In genomic region chr1:46603481-46603857, GRCh38 we compare ENCODE assay signal across 8 cellular contexts. TPM values are rescaled to one million over a fixed set of nuclear protein-coding genes. Genes with fewer than 3 reads are reported as not detected.
A peak's percentile ranks its signal among the peaks of the same experiment; 100 is the strongest.
DNase-seq lines count a peak whose midpoint lies in the region; ATAC-seq, FAIRE-seq and TF ChIP-seq lines count a peak whose summit lies in the region.

No MANE protein-coding gene starts in this region.

- no peaks in the 10 kb centered on the region for H3K9me3 ChIP-seq in A549
- no peaks in the 10 kb centered on the region for H3K9me3 ChIP-seq in HEK293 (ENCODE audit: control insufficient read depth, insufficient read depth, low read depth, low read length)
- no peaks in the 10 kb centered on the region for H3K9me3 ChIP-seq in GM12878 (replicated peaks; ENCODE audit: control insufficient read depth, insufficient read depth, low read length)
- H3K9me3 ChIP-seq in right lobe of liver = no peaks in the 10 kb centered on the region
- no peaks in the 10 kb centered on the region for H3K9me3 ChIP-seq in upper lobe of right lung

- POLR2A ChIA-PET in A549 (lab: Yijun Ruan, JAX) (interaction anchor here (1.2 to 2.2 kb wide), 2 partner anchors 13 to 40 kb away, joined by 4 to 12 read pairs; partner anchors contain the start of gene MOB3C), HEK293 (lab: Yijun Ruan, JAX) (interaction anchor here (1.1 to 4.6 kb wide), 8 partner anchors 11 to 70 kb away, joined by 4 to 77 read pairs (median 6); partner anchors contain the start of genes ATPAF1 and MOB3C), GM12878 (lab: Charles Lee) (interaction anchor here (0.5 to 9.1 kb wide), 7 partner anchors 9 to 1300 kb away, joined by 3 to 124 read pairs (median 6); partner anchors contain the start of genes ATPAF1, EFCAB14 and MOB3C)

- no peak for FAIRE-seq in A549 (lab: Jason Lieb, UNC)
- FAIRE-seq in GM12878 (lab: Jason Lieb, UNC) = no peak
- no peak for FAIRE-seq in frontal cortex (lab: Jason Lieb, UNC)

- no peak for TF ChIP-seq RAD21 in A549 (conservative IDR thresholded peaks at IDR 0.05 in 1 of 2, IDR thresholded peaks at IDR 0.05 in 1 of 2)
- TF ChIP-seq RAD21 in GM12878 (IDR thresholded peaks at IDR 0.05; ENCODE audit: insufficient read depth, low read depth, low read length) = no peak

- peaks cover 2% of the 10 kb centered on the region; the same call in 1 of the 2 replicates for H3K79me2 ChIP-seq in GM12878 (ENCODE audit: control insufficient read depth, insufficient read depth, low read length)

- DNase-seq in A549 (ENCODE audit: low read depth in 1 of 2, low spot score in 1 of 2) (no peak), GM12878 (ENCODE audit: low read depth, low spot score) (no peak), right lobe of liver (no peak), upper lobe of right lung (no peak), frontal cortex (ENCODE audit: low spot score in 2 of 2) (no peak), hippocampal formation (lab: John Stamatoyannopoulos, UW) (no peak)

- H3K36me3 ChIP-seq in HEK293 (ENCODE audit: control insufficient read depth in 2 of 2, insufficient read depth in 1 of 2, low read length in 2 of 2) = peaks cover 0 to 3% of the 10 kb centered on the region in 2 experiments; a peak in 1 of 3 replicates
- peaks cover 0 to under 1% of the 10 kb centered on the region in 2 experiments; a peak in 2 of 4 replicates for H3K36me3 ChIP-seq in GM12878 (ENCODE audit: control insufficient read depth in 2 of 2, insufficient read depth in 2 of 2, low read length in 1 of 2)
- no peaks in the 10 kb centered on the region for H3K36me3 ChIP-seq in right lobe of liver
- H3K36me3 ChIP-seq in upper lobe of right lung = peaks cover 7% of the 10 kb centered on the region

- no peaks in the 10 kb centered on the region for H3K27me3 ChIP-seq in GM12878 (replicated peaks in 1 of 2; ENCODE audit: control insufficient read depth in 2 of 2, insufficient read depth in 2 of 2, low read length in 1 of 2)
- no peaks in the 10 kb centered on the region for H3K27me3 ChIP-seq in right lobe of liver
- no peaks in the 10 kb centered on the region for H3K27me3 ChIP-seq in upper lobe of right lung

- RAD21 ChIA-PET in GM12878 (lab: Charles Lee; ENCODE audit: unreplicated experiment) = interaction anchor here (1.6 to 2.9 kb wide), 3 partner anchors 12 to 270 kb away, joined by 4 to 41 read pairs (median 8); partner anchors contain the start of genes ATPAF1 and MOB3C

- peak overlapping the region; percentile 89 for H3K4me2 ChIP-seq in A549
- peak overlapping the region; percentile 52 for H3K4me2 ChIP-seq in GM12878 (ENCODE audit: control insufficient read depth, insufficient read depth)

- H3K27ac ChIP-seq in A549 (peak overlapping the region; percentile 83 to 93), HEK293 (ENCODE audit: extremely low read depth, low read depth, low read length) (no peak overlapping the region), GM12878 (ENCODE audit: control insufficient read depth, insufficient read depth) (peak overlapping the region; percentile 74; the same call in 1 of the 2 replicates), right lobe of liver (peak overlapping the region; percentile 54 to 71 (median 70)), upper lobe of right lung (peak overlapping the region; percentile 88)

- intact Hi-C loops in GM12878 (cut with micrococcal nuclease; ENCODE audit: unreplicated experiment) = loop anchor here (5.0 kb wide), 1 partner anchor 64 kb away; the partner anchor contains the start of gene ATPAF1
- intact Hi-C loops in right lobe of liver (cut with DNase I) = no loop called here
- intact Hi-C loops in upper lobe of right lung (cut with DNase I) = no loop called here

- TF ChIP-seq EP300 in A549 (IDR thresholded peaks at IDR 0.05) = no peak
- TF ChIP-seq EP300 in GM12878 (IDR thresholded peaks at IDR 0.05; ENCODE audit: borderline replicate concordance in 1 of 2, control insufficient read depth in 1 of 2, low read depth in 2 of 2, low read length in 2 of 2) = no peak

- CTCF ChIA-PET in A549 (lab: Yijun Ruan, JAX) = interaction anchor here (1.2 kb wide), 1 partner anchor 10 kb away, joined by 7 read pairs; no protein-coding TSS in a partner anchor
- CTCF ChIA-PET in HEK293 (lab: Yijun Ruan, JAX) = interaction anchor here (0.6 to 2.3 kb wide), 7 partner anchors 10 to 905 kb away, joined by 3 to 10 read pairs (median 4); no protein-coding TSS in a partner anchor
- CTCF ChIA-PET in GM12878 (lab: Yijun Ruan, JAX) = interaction anchor here (0.6 to 3.3 kb wide), 8 partner anchors 9 to 276 kb away, joined by 3 to 30 read pairs (median 3); partner anchors contain the start of gene MOB3C

- ATAC-seq in A549 = peak in 1 of 2 experiments; percentile 44; a peak in 3 of 6 replicates
- ATAC-seq in GM12878 = peak; percentile 26
- ATAC-seq in right lobe of liver = peak in 3 of 4 donors; percentile 1 to 2 (median 2)
- peak; percentile 1 for ATAC-seq in upper lobe of right lung
- no peak for ATAC-seq in HG02885 (IDR thresholded peaks at IDR 0.05; ENCODE audit: poor library complexity, unreplicated experiment)

- peak overlapping the region; percentile 96 for H2AFZ ChIP-seq in GM12878 (ENCODE audit: control insufficient read depth, low read depth, low read length)

- TF ChIP-seq POLR2A in A549 (IDR thresholded peaks at IDR 0.05; ENCODE audit: low read length) (no peak), GM12878 (IDR thresholded peaks at IDR 0.05; ENCODE audit: low read depth, low read length) (no peak), right lobe of liver (IDR thresholded peaks at IDR 0.05) (no peak)

- SMC1A ChIA-PET in GM12878 (lab: Charles Lee; ENCODE audit: uncharacterized antibody, unreplicated experiment) = interaction anchor here (0.9 to 6.2 kb wide), 6 partner anchors 10 to 117 kb away, joined by 3 to 53 read pairs (median 4); partner anchors contain the start of gene MOB3C

- H3K4me3 ChIP-seq in A549 (peak overlapping the region; percentile 90), HEK293 (ENCODE audit: low read depth, low read length) (peak overlapping the region; percentile 95), GM12878 (peak overlapping the region; percentile 67), right lobe of liver (peak overlapping the region; percentile 81 to 92 (median 83)), upper lobe of right lung (peak overlapping the region; percentile 93)

- H3K9ac ChIP-seq in GM12878 (ENCODE audit: control insufficient read depth, insufficient read depth, low read length) = peak overlapping the region; percentile 81

- H4K20me1 ChIP-seq in GM12878 (ENCODE audit: control insufficient read depth, insufficient read depth) = no peaks in the 10 kb centered on the region

- no TSS peak for BruUV-seq in GM12878 (replicated peaks; lab: Mats Ljungman, UMichigan)

- no peak for TF ChIP-seq CTCF in A549 (IDR thresholded peaks at IDR 0.05)
- no peak for TF ChIP-seq CTCF in HEK293 (tag by site-specific recombination; IDR thresholded peaks at IDR 0.05)
- TF ChIP-seq CTCF in GM12878 (IDR thresholded peaks at IDR 0.05 in 2 of 3, conservative IDR thresholded peaks at IDR 0.05 in 1 of 3; ENCODE audit: control insufficient read depth in 2 of 3, extremely low read depth in 1 of 3, insufficient read depth in 1 of 3, low read depth in 3 of 3, low read length in 3 of 3) = no peak
- no peak for TF ChIP-seq CTCF in right lobe of liver (IDR thresholded peaks at IDR 0.05)
- no peak for TF ChIP-seq CTCF in upper lobe of right lung (IDR thresholded peaks at IDR 0.05)

- in situ Hi-C loops in GM12878 (cut with MboI) = no loop called here

- H3K4me1 ChIP-seq in A549 (peaks cover 13% of the 10 kb centered on the region; the same call in 2 of the 3 replicates), HEK293 (ENCODE audit: control insufficient read depth, insufficient read depth, low read length) (peaks cover 2% of the 10 kb centered on the region; the same call in 1 of the 2 replicates), GM12878 (ENCODE audit: control insufficient read depth, insufficient read depth, low read length) (0 out of 2 replicates have a peak, but pooled peaks cover 3% of the 10 kb centered on the region), right lobe of liver (peaks cover 0 to 14% (median 2%) of the 10 kb centered on the region in 4 donors), upper lobe of right lung (peaks cover 44% of the 10 kb centered on the region)

- WGBS in A549 (ENCODE audit: missing lambda C conversion rate) = 0% methylated on average over 2 of the region's 2 CpGs
- WGBS in GM12878 (ENCODE audit: insufficient coverage, insufficient replicate concordance, low lambda C conversion rate, missing lambda C conversion rate) = 7% methylated on average over 2 of the region's 2 CpGs
- WGBS in right lobe of liver (ENCODE audit: insufficient coverage, low coverage, low lambda C conversion rate, missing lambda C conversion rate) = 0% methylated on average over 2 of the region's 2 CpGs

RNA-seq across cellular contexts. Expression of gene MKNK1, which starts 0.6 kb away (rescaled TPM):
- 24.2 and 28.4 TPM in 2 replicates for polyA plus RNA-seq in A549 (2011; rRNA removed)
- polyA plus RNA-seq in A549 (2012; cell fraction: cytosol; rRNA removed) = 18.3 and 19.1 TPM in 2 replicates
- polyA plus RNA-seq in A549 (2012; cell fraction: nucleus; rRNA removed) = 47.8 and 49.6 TPM in 2 replicates
- polyA plus RNA-seq in A549 (2017; fragmentation: RNase III; extraction: RNeasy Plus Mini Kit Qiagen cat#74134 plus additional on column Dnase treatment) = 19.6 to 21.4 TPM (median 20.8 TPM) in 3 replicates
- polyA minus RNA-seq in A549 (2011; rRNA and poly(A)+ RNA removed) = 17.3 and 18.3 TPM in 2 replicates
- total RNA-seq in GM12878 (2013; cell fraction: nucleolus; rRNA removed) = 46.3 and 51.4 TPM in 2 replicates
- 19.1 and 20.0 TPM in 2 replicates for total RNA-seq in GM12878 (2014; rRNA removed)
- 19.2 and 21.2 TPM in 2 replicates for total RNA-seq in GM12878 (2014; rRNA removed; fragmentation: Illumina TruSeq; extraction: Trizol)
- total RNA-seq in GM12878 (2021) = 22.1 and 29.1 TPM in 2 replicates
- polyA plus RNA-seq in GM12878 (2011; ENCODE audit: low read depth) = 30.5 TPM
- polyA plus RNA-seq in GM12878 (2011; rRNA removed) = 27.8 and 34.6 TPM in 2 replicates
- 27.9 and 31.4 TPM in 2 replicates for polyA plus RNA-seq in GM12878 (2011; cell fraction: cytosol; rRNA removed)
- polyA plus RNA-seq in GM12878 (2011; cell fraction: nucleus; rRNA removed) = 72.1 and 77.2 TPM in 2 replicates
- polyA plus RNA-seq in GM12878 (2012) = 19.6 and 25.7 TPM in 2 replicates
- 26.3 and 34.6 TPM in 2 replicates for polyA plus RNA-seq in GM12878 (2014; fragmentation: Illumina TruSeq; extraction: Trizol)
- 10 to 100 TPM; 13.7 to 17.0 TPM for polyA plus RNA-seq in GM12878 (2014; fragmentation: Nextera tagmentation; extraction: Ambion mirVana)
- 29.9 and 30.2 TPM in 2 replicates for polyA plus RNA-seq in GM12878 (2014; rRNA removed)
- 10 to 100 TPM; 26.8 to 29.7 TPM for polyA plus RNA-seq in GM12878 (2016; fragmentation: Nextera tagmentation; extraction: Ambion mirVana)
- polyA minus RNA-seq in GM12878 (2011; rRNA and poly(A)+ RNA removed) = 25.4 and 27.3 TPM in 2 replicates
- polyA minus RNA-seq in GM12878 (2011; cell fraction: cytosol; rRNA and poly(A)+ RNA removed) = 5.7 and 10.1 TPM in 2 replicates
- 14.7 and 28.6 TPM in 2 replicates for polyA minus RNA-seq in GM12878 (2011; cell fraction: nucleus; rRNA and poly(A)+ RNA removed)
- total RNA-seq in right lobe of liver = 10 to 100 TPM; 17.5 to 27.2 (median 20.8) TPM
- total RNA-seq in upper lobe of right lung = 61.1 TPM
- 7.7 TPM for total RNA-seq in frontal cortex

RNA-seq across cellular contexts. Expression of gene MOB3C, which starts 13.1 kb away (rescaled TPM):
- 2.6 and 3.8 TPM in 2 replicates for polyA plus RNA-seq in A549 (2011; rRNA removed)
- 2.2 and 3.6 TPM in 2 replicates for polyA plus RNA-seq in A549 (2012; cell fraction: cytosol; rRNA removed)
- polyA plus RNA-seq in A549 (2012; cell fraction: nucleus; rRNA removed) = 5.1 and 6.5 TPM in 2 replicates
- polyA plus RNA-seq in A549 (2017; fragmentation: RNase III; extraction: RNeasy Plus Mini Kit Qiagen cat#74134 plus additional on column Dnase treatment) = 2.4 to 2.9 TPM (median 2.7 TPM) in 3 replicates
- polyA minus RNA-seq in A549 (2011; rRNA and poly(A)+ RNA removed) = 3.4 and 3.6 TPM in 2 replicates
- total RNA-seq in GM12878 (2013; cell fraction: nucleolus; rRNA removed) = 18.1 and 19.8 TPM in 2 replicates
- 10.3 and 11.1 TPM in 2 replicates for total RNA-seq in GM12878 (2014; rRNA removed)
- total RNA-seq in GM12878 (2014; rRNA removed; fragmentation: Illumina TruSeq; extraction: Trizol) = 8.4 and 8.6 TPM in 2 replicates
- total RNA-seq in GM12878 (2021) = 9.9 and 11.4 TPM in 2 replicates
- polyA plus RNA-seq in GM12878 (2011; ENCODE audit: low read depth) = 8.6 TPM
- 12.4 and 16.0 TPM in 2 replicates for polyA plus RNA-seq in GM12878 (2011; rRNA removed)
- 16.4 and 17.1 TPM in 2 replicates for polyA plus RNA-seq in GM12878 (2011; cell fraction: cytosol; rRNA removed)
- 19.9 and 24.1 TPM in 2 replicates for polyA plus RNA-seq in GM12878 (2011; cell fraction: nucleus; rRNA removed)
- 10.2 and 11.3 TPM in 2 replicates for polyA plus RNA-seq in GM12878 (2012)
- 10.3 and 12.8 TPM in 2 replicates for polyA plus RNA-seq in GM12878 (2014; fragmentation: Illumina TruSeq; extraction: Trizol)
- 1 to 10 TPM; 1.0 to 4.1 TPM for polyA plus RNA-seq in GM12878 (2014; fragmentation: Nextera tagmentation; extraction: Ambion mirVana)
- polyA plus RNA-seq in GM12878 (2014; rRNA removed) = 9.8 and 10.7 TPM in 2 replicates
- 1 to 10 TPM; 5.6 to 5.9 TPM for polyA plus RNA-seq in GM12878 (2016; fragmentation: Nextera tagmentation; extraction: Ambion mirVana)
- polyA minus RNA-seq in GM12878 (2011; rRNA and poly(A)+ RNA removed) = 14.6 and 18.1 TPM in 2 replicates
- 2.7 and 4.0 TPM in 2 replicates for polyA minus RNA-seq in GM12878 (2011; cell fraction: cytosol; rRNA and poly(A)+ RNA removed)
- 12.7 and 18.1 TPM in 2 replicates for polyA minus RNA-seq in GM12878 (2011; cell fraction: nucleus; rRNA and poly(A)+ RNA removed)
- 1 to 10 TPM; 2.6 to 6.3 (median 5.7) TPM for total RNA-seq in right lobe of liver
- 24.6 TPM for total RNA-seq in upper lobe of right lung
- 3.3 TPM for total RNA-seq in frontal cortex

RNA-seq across cellular contexts. Expression of gene KNCN, which starts 52.0 kb away (rescaled TPM):
- polyA plus RNA-seq in A549 (2011; rRNA removed) (not detected in 2 replicates), A549 (2017; fragmentation: RNase III; extraction: RNeasy Plus Mini Kit Qiagen cat#74134 plus additional on column Dnase treatment) (not detected in 3 replicates), GM12878 (2011; rRNA removed) (not detected in 2 replicates), GM12878 (2014; fragmentation: Illumina TruSeq; extraction: Trizol) (not detected in 2 replicates), GM12878 (2014; fragmentation: Nextera tagmentation; extraction: Ambion mirVana) (not detected), GM12878 (2014; rRNA removed) (not detected in 2 replicates), GM12878 (2016; fragmentation: Nextera tagmentation; extraction: Ambion mirVana) (not detected)
- polyA plus RNA-seq in A549 (2012; cell fraction: cytosol; rRNA removed) = not detected in 2 replicates
- not detected in 2 replicates for polyA plus RNA-seq in A549 (2012; cell fraction: nucleus; rRNA removed)
- not detected in 2 replicates for polyA minus RNA-seq in A549 (2011; rRNA and poly(A)+ RNA removed)
- not detected in 2 replicates for total RNA-seq in GM12878 (2013; cell fraction: nucleolus; rRNA removed)
- total RNA-seq in GM12878 (2014; rRNA removed) (not detected in 2 replicates), GM12878 (2014; rRNA removed; fragmentation: Illumina TruSeq; extraction: Trizol) (not detected in 2 replicates), GM12878 (2021) (not detected in 2 replicates), right lobe of liver (not detected), upper lobe of right lung (not detected), frontal cortex (under 0.01 TPM)
- polyA plus RNA-seq in GM12878 (2011; ENCODE audit: low read depth) = not detected
- not detected in 2 replicates for polyA plus RNA-seq in GM12878 (2011; cell fraction: cytosol; rRNA removed)
- not detected in 2 replicates for polyA plus RNA-seq in GM12878 (2011; cell fraction: nucleus; rRNA removed)
- not detected in 2 replicates for polyA plus RNA-seq in GM12878 (2012)
- polyA minus RNA-seq in GM12878 (2011; rRNA and poly(A)+ RNA removed) = not detected in 2 replicates
- not detected in 2 replicates for polyA minus RNA-seq in GM12878 (2011; cell fraction: cytosol; rRNA and poly(A)+ RNA removed)
- polyA minus RNA-seq in GM12878 (2011; cell fraction: nucleus; rRNA and poly(A)+ RNA removed) = not detected in 2 replicates
